9 cellular contexts compared by ENCODE assay signal in the genomic region with DNA sequence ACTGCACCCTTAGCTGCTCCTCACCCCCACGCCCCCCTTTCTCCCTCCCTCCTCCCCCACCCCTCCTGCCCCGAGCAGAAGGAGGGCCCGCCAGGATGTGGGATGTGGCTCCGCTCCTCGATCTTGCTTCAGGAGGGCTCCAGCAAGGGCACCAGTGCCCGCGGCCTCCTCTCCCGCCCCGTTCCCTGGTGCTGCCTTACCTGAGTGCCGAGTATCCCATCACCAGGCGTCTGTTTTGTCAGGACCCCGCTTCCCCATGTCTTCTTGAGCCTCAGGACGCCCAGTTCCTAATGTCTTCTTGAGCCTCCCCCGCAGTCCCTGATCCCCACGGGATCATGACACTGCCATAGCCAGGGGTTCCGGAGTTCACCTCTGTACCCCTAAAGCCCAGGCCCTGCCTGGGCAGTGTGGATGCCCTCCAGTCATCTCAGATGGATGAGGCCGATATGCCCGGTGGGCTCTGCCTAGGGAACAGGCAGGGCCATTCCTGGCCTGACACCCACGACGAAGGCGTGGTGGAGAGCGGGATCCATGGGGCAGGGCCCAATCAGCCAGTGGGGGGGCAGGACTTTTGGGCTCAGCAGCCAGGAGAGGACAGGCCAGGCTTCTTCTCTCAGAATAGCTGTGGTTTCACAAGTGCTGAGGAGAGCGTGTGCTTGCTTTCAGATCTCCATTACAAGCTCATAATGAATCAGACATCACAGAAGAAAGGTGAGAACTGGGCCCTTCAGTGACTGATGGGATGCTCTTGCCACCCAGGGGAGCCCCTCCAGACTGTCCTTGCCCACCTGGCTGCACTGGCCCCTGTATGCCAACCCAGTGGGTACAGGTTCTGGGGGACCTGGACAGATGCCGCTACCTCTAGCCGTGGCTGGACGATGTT. TPM values are rescaled to one million over a fixed set of nuclear protein-coding genes. Genes with fewer than 3 reads are reported as not detected.
DNase-seq lines count a peak whose midpoint lies in the region; ATAC-seq and TF ChIP-seq lines count a peak whose summit lies in the region.
"Not testable (repeated sequence)": the region's sequence is repeated elsewhere in the genome, so short reads cannot be mapped to it uniquely, and the experiment has no call there.
"Had no signal": no experiment of that assay in that cellular context is flagged by ENCODE, and none has a peak within 500 bp of the region (broad histone marks: within the 10 kb centered on the region; RNA-seq: fewer than 3 reads in every experiment).

No MANE protein-coding gene starts in this region.

- H3K23ac ChIP-seq in H9 (ENCODE audit: insufficient read length, low read depth, low read length), result not testable (repeated sequence)

- not testable (repeated sequence) for H3K18ac ChIP-seq in H9 (ENCODE audit: insufficient read length, low read depth, low read length)

- H2BK20ac ChIP-seq in H9 (ENCODE audit: low read depth, low read length, poor library complexity, severe bottlenecking), result not testable (repeated sequence)

- CTCF ChIA-PET in CD4-positive, alpha-beta T cell (lab: Charles Lee); mammary epithelial cell (lab: Charles Lee; ENCODE audit: low non-redundant PET): not testable (repeated sequence)

- dilution Hi-C loops in mammary epithelial cell (cut with HindIII; ENCODE audit: low sequenced_read_pairs), result not testable (repeated sequence)

- ATAC-seq in CD4-positive, alpha-beta T cell (ENCODE audit: poor library complexity), result not testable (repeated sequence)
- ATAC-seq in GM19035 (IDR thresholded peaks at IDR 0.05; ENCODE audit: unreplicated experiment), result peak; percentile 52
- ATAC-seq in HG03354 (IDR thresholded peaks at IDR 0.05; ENCODE audit: poor library complexity, severe bottlenecking, unreplicated experiment), result peak; percentile 48

- H3K4me2 ChIP-seq in H9 (ENCODE audit: insufficient read depth, insufficient read length, low read length), result peak overlapping the region; percentile 53
- H3K4me2 ChIP-seq in mammary epithelial cell (ENCODE audit: insufficient read depth, low read depth, low read length), result peak overlapping the region; percentile 62

- H3K79me1 ChIP-seq in H9 (ENCODE audit: insufficient read depth, low read depth, low read length, poor library complexity, severe bottlenecking), result not testable (repeated sequence)

- not testable (repeated sequence) for H3K79me2 ChIP-seq in H9 (ENCODE audit: insufficient read depth, low read length); mammary epithelial cell (ENCODE audit: insufficient read depth, low read length)

- not testable (repeated sequence) for H3K4me1 ChIP-seq in H9 (ENCODE audit: insufficient read depth, low read length)
- H3K4me1 ChIP-seq in mammary epithelial cell (ENCODE audit: insufficient read depth, low read length), result peaks cover 17% of the 10 kb centered on the region

- H3K4me3 ChIP-seq in mammary epithelial cell (replicated peaks in 1 of 3; ENCODE audit: insufficient read depth in 1 of 3, low read depth in 2 of 3, low read length in 3 of 3), result peak overlapping the region; percentile 9 to 38 (median 17)
- H3K4me3 ChIP-seq in skeletal muscle cell (ENCODE audit: low read depth, low read length), result peak overlapping the region; percentile 2

- in situ Hi-C loops in mammary epithelial cell (cut with MboI; ENCODE audit: low sequenced_read_pairs in 2 of 2), result not testable (repeated sequence)

- not testable (repeated sequence) for H3K14ac ChIP-seq in H9 (ENCODE audit: insufficient read depth, low read length)

- POLR2A ChIA-PET in CD4-positive, alpha-beta T cell (lab: Charles Lee), result not testable (repeated sequence)

- not testable (repeated sequence) for H3K27me3 ChIP-seq in CD4-positive, alpha-beta T cell (ENCODE audit: control insufficient read depth, insufficient read depth, low read length); H9 (ENCODE audit: insufficient read depth, low read length); mammary epithelial cell (ENCODE audit: insufficient read depth, low read length)

- not testable (repeated sequence) for H3K27ac ChIP-seq in CD4-positive, alpha-beta T cell (ENCODE audit: low read depth, low read length); H9 (ENCODE audit: insufficient read length, low read depth, low read length)
- H3K27ac ChIP-seq in mammary epithelial cell (ENCODE audit: insufficient read depth, low read depth, low read length), result peak overlapping the region; percentile 3

- H4K20me1 ChIP-seq in H9 (ENCODE audit: control insufficient read depth, insufficient read depth, insufficient read length); mammary epithelial cell (ENCODE audit: insufficient read depth, low read length): not testable (repeated sequence)

- H2AK5ac ChIP-seq in H9 (ENCODE audit: insufficient read length, low read length), result not testable (repeated sequence)

- not testable (repeated sequence) for H3K36me3 Mint-ChIP-seq in CD4-positive, alpha-beta T cell (ENCODE audit: low read depth); H9 (ENCODE audit: insufficient read depth in 1 of 3, low read depth in 3 of 3); T-helper 1 cell treated with Interleukin-12 subunit alpha and Interleukin-12 subunit beta and Interleukin-4 antibody, amounts not matched to agents 30 μg/mL and 1 μg/mL, for 36 hours (ENCODE audit: low read depth)

- not testable (repeated sequence) for DNase-seq in CD4-positive, alpha-beta T cell; mammary epithelial cell; skeletal muscle cell (ENCODE audit: low read depth)
- DNase-seq in H9, result peak; percentile 23
- DNase-seq in islet precursor cell, result peak; percentile 50

- H3K9ac ChIP-seq in H9 (ENCODE audit: extremely low read depth, insufficient read length, low read length), result not testable (repeated sequence)
- H3K9ac ChIP-seq in mammary epithelial cell (ENCODE audit: insufficient read depth, low read length), result peak overlapping the region; percentile 3

- H3T11ph ChIP-seq in H9 (ENCODE audit: low read length), result not testable (repeated sequence)

- not testable (repeated sequence) for H3K36me3 ChIP-seq in mammary epithelial cell (ENCODE audit: insufficient read depth, low read length)

- not testable (repeated sequence) for BruUV-seq in mammary epithelial cell (replicated peaks; lab: Mats Ljungman, UMichigan)

- not testable (repeated sequence) for H2AFZ ChIP-seq in H9 (ENCODE audit: low read length)
- peak overlapping the region; percentile 90 for H2AFZ ChIP-seq in mammary epithelial cell (ENCODE audit: low read depth, low read length)

- H2BK15ac ChIP-seq in H9 (ENCODE audit: low read depth, low read length), result not testable (repeated sequence)

- H3K4ac ChIP-seq in H9 (ENCODE audit: low read depth, low read length), result not testable (repeated sequence)

- H3K56ac ChIP-seq in H9 (ENCODE audit: insufficient read length, low read depth, low read length), result not testable (repeated sequence)

- peak overlapping the region; percentile 69 for H3K27ac Mint-ChIP-seq in CD4-positive, alpha-beta T cell
- not testable (repeated sequence) for H3K27ac Mint-ChIP-seq in H9; T-helper 1 cell treated with Interleukin-12 subunit alpha and Interleukin-12 subunit beta and Interleukin-4 antibody, amounts not matched to agents 30 μg/mL and 1 μg/mL, for 36 hours

- H3K4me1 Mint-ChIP-seq in CD4-positive, alpha-beta T cell (ENCODE audit: low read depth); H9: not testable (repeated sequence)
- peaks cover 13% of the 10 kb centered on the region for H3K4me1 Mint-ChIP-seq in T-helper 1 cell treated with Interleukin-12 subunit alpha and Interleukin-12 subunit beta and Interleukin-4 antibody, amounts not matched to agents 30 μg/mL and 1 μg/mL, for 36 hours (ENCODE audit: low read depth)

- not testable (repeated sequence) for H2BK12ac ChIP-seq in H9 (ENCODE audit: insufficient read length, low read depth, low read length)

- H2BK5ac ChIP-seq in H9 (ENCODE audit: insufficient read length, low read length), result not testable (repeated sequence)

- not testable (repeated sequence) for H4K8ac ChIP-seq in H9 (replicated peaks; ENCODE audit: insufficient read length, low read depth, low read length)

- intact Hi-C loops in CD4-positive, alpha-beta T cell (cut with DNase I, micrococcal nuclease), result loop anchor here in 1 of 2 experiments (2.0 to 10.0 kb wide), 2 partner anchors 36 to 114 kb away; partner anchors contain the start of gene MZT2A
- intact Hi-C loops in mammary epithelial cell (cut with micrococcal nuclease), result loop anchor here (5.0 kb wide), 1 partner anchor 37 kb away; the partner anchor contains the start of gene MZT2A

- H3K9me3 ChIP-seq in CD4-positive, alpha-beta T cell (ENCODE audit: control insufficient read depth, low read length); H9 (ENCODE audit: control insufficient read depth, low read depth, low read length); mammary epithelial cell (replicated peaks; ENCODE audit: insufficient read depth, low read length): not testable (repeated sequence)

- no CpG with 5 or more reads among the region's 26 CpGs for WGBS in H9 (ENCODE audit: extremely low coverage, insufficient read length, low lambda C conversion rate)
- WGBS in mammary epithelial cell (ENCODE audit: low coverage, missing lambda C conversion rate), result 36% methylated on average over 9 of the region's 26 CpGs

- H3K23me2 ChIP-seq in H9 (ENCODE audit: insufficient read length, low read depth, low read length, poor library complexity, severe bottlenecking), result not testable (repeated sequence)

- H3K4me3 Mint-ChIP-seq in CD4-positive, alpha-beta T cell, result peak overlapping the region; percentile 76
- H3K4me3 Mint-ChIP-seq in H9, result peak overlapping the region; percentile 48 to 70
- H3K4me3 Mint-ChIP-seq in T-helper 1 cell treated with Interleukin-12 subunit alpha and Interleukin-12 subunit beta and Interleukin-4 antibody, amounts not matched to agents 30 μg/mL and 1 μg/mL, for 36 hours, result peak overlapping the region; percentile 69

- not testable (repeated sequence) for H3K27me3 Mint-ChIP-seq in CD4-positive, alpha-beta T cell; H9 (ENCODE audit: low read depth); T-helper 1 cell treated with Interleukin-12 subunit alpha and Interleukin-12 subunit beta and Interleukin-4 antibody, amounts not matched to agents 30 μg/mL and 1 μg/mL, for 36 hours (ENCODE audit: low read depth)

- H4K91ac ChIP-seq in H9 (ENCODE audit: insufficient read length, low read depth, low read length), result not testable (repeated sequence)

- TF ChIP-seq CTCF in CD4-positive, alpha-beta T cell (IDR thresholded peaks at IDR 0.05); H9 (conservative IDR thresholded peaks at IDR 0.05); mammary epithelial cell (conservative IDR thresholded peaks at IDR 0.05 in 1 of 2, IDR thresholded peaks at IDR 0.05 in 1 of 2; ENCODE audit: extremely low read depth in 1 of 2, insufficient read depth in 1 of 2, low read depth in 1 of 2, low read length in 2 of 2): not testable (repeated sequence)

- not testable (repeated sequence) for H2BK120ac ChIP-seq in H9 (ENCODE audit: low read depth, low read length, poor library complexity, severe bottlenecking)

- H3K9me3 Mint-ChIP-seq in CD4-positive, alpha-beta T cell; H9; T-helper 1 cell treated with Interleukin-12 subunit alpha and Interleukin-12 subunit beta and Interleukin-4 antibody, amounts not matched to agents 30 μg/mL and 1 μg/mL, for 36 hours: not testable (repeated sequence)

- not testable (repeated sequence) for H4K5ac ChIP-seq in H9 (ENCODE audit: insufficient read length, low read depth, low read length)

RNA-seq across cellular contexts. Expression of gene CCDC74A, which starts 1.5 kb away (rescaled TPM):
- under 1 TPM; 0.50 to 0.60 TPM for total RNA-seq in CD4-positive, alpha-beta T cell
- total RNA-seq in H9 (2021) (10.0 and 10.8 TPM in 2 replicates), mammary epithelial cell (1 to 10 TPM; 5.4 to 7.5 TPM)
- polyA plus RNA-seq in mammary epithelial cell, result 15.1 TPM
- polyA minus RNA-seq in mammary epithelial cell, result 1.8 TPM

RNA-seq across cellular contexts. Expression of gene MZT2A, which starts 37.0 kb away (rescaled TPM):
- total RNA-seq in CD4-positive, alpha-beta T cell, result 10 to 100 TPM; 55.3 to 58.7 TPM
- total RNA-seq in H9 (2021) (127 and 144 TPM in 2 replicates), mammary epithelial cell (100 to 1,000 TPM; 131 to 197 TPM)
- 102 TPM for polyA plus RNA-seq in mammary epithelial cell
- 8.4 TPM for polyA minus RNA-seq in mammary epithelial cell

RNA-seq across cellular contexts. Expression of gene TUBA3D, which starts 53.3 kb away (rescaled TPM):
- not detected for total RNA-seq in CD4-positive, alpha-beta T cell
- total RNA-seq in H9 (2021) (0.18 TPM in 1 of 2 replicates, not detected in the other), mammary epithelial cell (not detected)
- not detected for polyA plus RNA-seq in mammary epithelial cell
- not detected for polyA minus RNA-seq in mammary epithelial cell
- total RNA-seq: SJSA1 had no signal
